In the genomic region with DNA sequence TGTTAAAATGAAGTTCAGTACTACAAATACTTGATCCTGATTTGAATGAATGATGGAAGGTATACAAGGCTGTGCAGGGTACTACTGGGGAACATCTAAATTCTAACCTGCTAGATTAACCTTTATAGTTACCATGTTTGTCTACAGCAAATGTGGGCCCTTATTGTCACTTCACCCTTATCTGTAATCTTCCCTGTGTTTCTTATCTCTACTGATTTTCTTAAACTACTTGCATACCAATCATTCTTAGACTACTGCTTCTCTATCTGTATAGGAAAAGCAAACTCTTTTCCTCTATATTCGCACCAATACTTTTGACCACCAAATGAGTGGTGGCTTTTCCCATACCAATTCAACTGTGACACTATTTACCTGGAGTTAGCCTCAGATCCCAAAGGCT, we compare ENCODE assay signal across 8 cellular contexts.
"Had no signal": no experiment of that assay in that cellular context is flagged by ENCODE, and none has a peak within 500 bp of the region (broad histone marks: within the 10 kb centered on the region; RNA-seq: fewer than 3 reads in every experiment).

No MANE protein-coding gene starts in this region.

- H3K36me3 ChIP-seq: HAP-1 had no signal

- H3K9me3 ChIP-seq: HAP-1 had no signal

- ATAC-seq: HCT116 had no signal

- H3K4me3 ChIP-seq: GM23248, HAP-1 had no signal

- DNase-seq: GM23248, GOT3, IMR-90, KBM-7 had no signal

- H3K27ac ChIP-seq: GM23248, HL-60, KMS-11 had no signal

- H2AFZ ChIP-seq: GM23248 had no signal

- H3K9ac ChIP-seq: GM23248, KMS-11 had no signal

- H3K4me2 ChIP-seq: KMS-11 had no signal

- H3K4me1 ChIP-seq: HAP-1 had no signal
